ENCODE assay signal across 29 cellular contexts in the genomic region with DNA sequence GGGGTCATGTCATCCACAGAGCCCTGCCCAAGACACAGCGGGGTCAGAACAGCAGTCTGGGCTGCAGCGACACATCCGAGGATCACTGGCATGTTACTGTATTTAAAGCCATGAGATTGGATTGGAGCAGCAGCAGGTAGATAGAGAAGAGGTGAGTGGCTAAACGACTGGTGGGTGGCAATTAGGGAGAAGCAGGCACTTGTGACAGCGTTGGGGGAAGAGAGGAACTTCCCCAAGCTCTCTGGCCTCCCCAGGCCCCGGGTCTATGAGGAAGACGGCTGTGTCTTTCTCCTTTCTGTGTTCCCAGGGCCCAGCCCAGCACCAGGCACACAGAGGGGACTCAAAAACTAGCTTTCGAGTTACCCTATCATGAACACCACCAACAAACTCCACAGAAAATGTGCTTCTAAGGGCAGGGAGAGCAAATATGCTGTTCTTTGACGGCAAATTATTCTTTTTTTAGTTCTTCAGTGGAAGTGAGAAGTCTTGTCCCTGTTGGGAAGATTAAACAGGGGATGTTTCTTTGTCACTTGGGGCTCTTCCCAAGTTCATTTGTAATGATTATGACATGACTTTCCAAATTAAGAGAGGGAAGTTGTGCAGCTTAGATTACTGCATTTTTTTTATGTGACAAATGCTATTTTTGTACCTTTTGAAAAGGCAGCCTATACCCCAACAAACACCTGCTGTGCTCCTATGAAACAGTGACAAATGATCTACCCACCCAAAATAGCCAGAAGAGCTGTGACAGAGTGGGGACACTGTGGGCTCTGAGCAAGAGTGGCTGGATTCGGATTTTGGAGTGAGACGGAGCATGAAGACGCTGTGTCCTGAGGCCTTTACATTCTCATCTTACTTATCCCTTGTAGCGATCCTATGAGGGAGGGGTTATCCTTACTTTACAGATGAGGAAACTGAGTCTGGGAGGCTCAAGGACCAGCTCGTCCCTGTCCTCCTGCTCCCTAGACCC. TPM values are rescaled to one million over a fixed set of nuclear protein-coding genes. Genes with fewer than 3 reads are reported as not detected.
DNase-seq lines count a peak whose midpoint lies in the region; ATAC-seq, FAIRE-seq and TF ChIP-seq lines count a peak whose summit lies in the region.
"Had no signal": no experiment of that assay in that cellular context is flagged by ENCODE, and none has a peak within 500 bp of the region (broad histone marks: within the 10 kb centered on the region; RNA-seq: fewer than 3 reads in every experiment).

No MANE protein-coding gene starts in this region.

- no TSS peak for BruUV-seq in Calu3 (replicated peaks; lab: Mats Ljungman, UMichigan)

- H3K27me3 Mint-ChIP-seq in natural killer cell (ENCODE audit: low read depth in 2 of 2) (peaks cover 26 to 29% of the 10 kb centered on the region in 2 donors), Calu3 (ENCODE audit: unreplicated experiment) (peaks cover 84% of the 10 kb centered on the region)
- H3K27me3 Mint-ChIP-seq in natural killer cell treated with Interleukin-12 subunit alpha and Interleukin-12 subunit beta and Interleukin-15 and Interleukin-18, amount 100 ng/mL, for 72 hours: peaks cover 29 to 32% of the 10 kb centered on the region in 2 donors

- TF ChIP-seq EP300 in gastroesophageal sphincter (IDR thresholded peaks at IDR 0.05): no peak

- no peaks in the 10 kb centered on the region for H3K36me3 Mint-ChIP-seq in natural killer cell
- H3K36me3 Mint-ChIP-seq in natural killer cell treated with Interleukin-12 subunit alpha and Interleukin-12 subunit beta and Interleukin-15 and Interleukin-18, amount 100 ng/mL, for 72 hours: no peaks in the 10 kb centered on the region
- no peaks in the 10 kb centered on the region for H3K36me3 Mint-ChIP-seq in Calu3 (ENCODE audit: insufficient read depth, unreplicated experiment)
- H3K36me3 Mint-ChIP-seq: CD14-positive monocyte had no signal

- no peak for FAIRE-seq in HTR-8/SVneo (lab: Jason Lieb, UNC)
- FAIRE-seq: A549, D721Med, GM18507, HepG2 had no signal

- H3K4me3 ChIP-seq in gastroesophageal sphincter: peak overlapping the region in 1 of 2 donors; percentile 55
- H3K4me3 ChIP-seq in gastrocnemius medialis: peak overlapping the region in 1 of 4 donors; percentile 56
- H3K4me3 ChIP-seq: A549 had no signal

- peaks cover 0 to 44% (median 4%) of the 10 kb centered on the region in 3 donors for H3K4me1 ChIP-seq in gastroesophageal sphincter
- H3K4me1 ChIP-seq in gastrocnemius medialis: peaks cover 28 to 32% of the 10 kb centered on the region in 2 donors
- H3K4me1 ChIP-seq: A549 had no signal

- H3K36me3 ChIP-seq in gastroesophageal sphincter (no peaks in the 10 kb centered on the region), gastrocnemius medialis (no peaks in the 10 kb centered on the region)

- H3K9me3 ChIP-seq in gastroesophageal sphincter: no peaks in the 10 kb centered on the region
- H3K9me3 ChIP-seq in gastrocnemius medialis: no peaks in the 10 kb centered on the region
- H3K9me3 ChIP-seq: A549 had no signal

- H3K27me3 ChIP-seq in gastroesophageal sphincter: no peaks in the 10 kb centered on the region
- no peaks in the 10 kb centered on the region for H3K27me3 ChIP-seq in gastrocnemius medialis

- CTCF ChIA-PET in Calu3 (lab: Charles Lee): interaction anchor here (0.5 kb wide), 1 partner anchor 192 kb away, joined by 6 read pairs; no protein-coding TSS in a partner anchor

- TF ChIP-seq POLR2A in gastroesophageal sphincter (IDR thresholded peaks at IDR 0.05): no peak
- TF ChIP-seq POLR2A in gastrocnemius medialis (IDR thresholded peaks at IDR 0.05): peak; percentile 32 to 64

- H3K4me3 Mint-ChIP-seq in natural killer cell (no peak overlapping the region), Calu3 (ENCODE audit: low read depth, unreplicated experiment) (no peak overlapping the region)
- no peak overlapping the region for H3K4me3 Mint-ChIP-seq in natural killer cell treated with Interleukin-12 subunit alpha and Interleukin-12 subunit beta and Interleukin-15 and Interleukin-18, amount 100 ng/mL, for 72 hours
- H3K4me3 Mint-ChIP-seq: B cell, CD14-positive monocyte had no signal

- in situ Hi-C loops in gastrocnemius medialis (cut with MboI; ENCODE audit: low sequenced_read_pairs in 4 of 4): no loop called here

- intact Hi-C loops in natural killer cell (cut with micrococcal nuclease): no loop called here
- intact Hi-C loops in gastrocnemius medialis (cut with DNase I; ENCODE audit: low total_unique reads): no loop called here
- intact Hi-C loops in Calu3 (cut with micrococcal nuclease; ENCODE audit: unreplicated experiment): no loop called here

- H3K9me3 Mint-ChIP-seq in natural killer cell (no peaks in the 10 kb centered on the region), Calu3 (ENCODE audit: low read depth, unreplicated experiment) (no peaks in the 10 kb centered on the region)
- H3K9me3 Mint-ChIP-seq in natural killer cell treated with Interleukin-12 subunit alpha and Interleukin-12 subunit beta and Interleukin-15 and Interleukin-18, amount 100 ng/mL, for 72 hours: no peaks in the 10 kb centered on the region

- ATAC-seq in natural killer cell (no peak), gastroesophageal sphincter (peak; percentile 48), gastrocnemius medialis (peak; percentile 64 to 66), HG02588 (IDR thresholded peaks at IDR 0.05; ENCODE audit: unreplicated experiment) (no peak)
- no peak for ATAC-seq in natural killer cell treated with Interleukin-12 subunit alpha and Interleukin-12 subunit beta and Interleukin-15 and Interleukin-18, amount 100 ng/mL, for 72 hours
- ATAC-seq: A549, HepG2 had no signal

- H3K27ac ChIP-seq in gastroesophageal sphincter (peak overlapping the region; percentile 82 to 96 (median 89)), gastrocnemius medialis (peak overlapping the region; percentile 75 to 89 (median 80))
- H3K27ac ChIP-seq: RWPE1 had no signal

- TF ChIP-seq CTCF in natural killer cell (IDR thresholded peaks at IDR 0.05): no peak
- no peak for TF ChIP-seq CTCF in gastroesophageal sphincter (IDR thresholded peaks at IDR 0.05)
- no peak for TF ChIP-seq CTCF in gastrocnemius medialis (IDR thresholded peaks at IDR 0.05 in 4 of 5, conservative IDR thresholded peaks at IDR 0.05 in 1 of 5)
- no peak for TF ChIP-seq CTCF in Calu3 (IDR thresholded peaks at IDR 0.05; ENCODE audit: unreplicated experiment)

- peak; percentile 1 for DNase-seq in natural killer cell
- DNase-seq in natural killer cell treated with Interleukin-12 subunit alpha and Interleukin-12 subunit beta and Interleukin-15 and Interleukin-18, amount 100 ng/mL, for 72 hours (ENCODE audit: low spot score): no peak
- DNase-seq in gastrocnemius medialis: no peak
- DNase-seq in Calu3: no peak
- no peak for DNase-seq in epidermal melanocyte (ENCODE audit: insufficient read length, low spot score)
- DNase-seq in HTR-8/SVneo (ENCODE audit: insufficient read length, low spot score): no peak
- DNase-seq: DMS53; GDM1; GOT3; KBM-7; MM.1S; NCI-H1092 treated with DMSO at 0.1 percent for 48 hours; NCI-H1436 treated with DMSO at 0.1 percent for 48 hours; NCI-H2029 treated with DMSO at 0.1 percent for 48 hours; NCI-H2171; NCI-H345; NCI-H524; NCI-H774; NK-92 treated with Interleukin-12 subunit alpha and Interleukin-12 subunit beta, amount 100 ng/mL, for 24 hours; SHP77 treated with DMSO at 0.1 percent for 48 hours had no signal

- H3K27ac Mint-ChIP-seq in natural killer cell (no peak overlapping the region), Calu3 (ENCODE audit: unreplicated experiment) (no peak overlapping the region)
- no peak overlapping the region for H3K27ac Mint-ChIP-seq in natural killer cell treated with Interleukin-12 subunit alpha and Interleukin-12 subunit beta and Interleukin-15 and Interleukin-18, amount 100 ng/mL, for 72 hours
- H3K27ac Mint-ChIP-seq: B cell, CD14-positive monocyte had no signal

- peaks cover 0 to 5% of the 10 kb centered on the region in 2 donors for H3K4me1 Mint-ChIP-seq in natural killer cell
- no peaks in the 10 kb centered on the region for H3K4me1 Mint-ChIP-seq in natural killer cell treated with Interleukin-12 subunit alpha and Interleukin-12 subunit beta and Interleukin-15 and Interleukin-18, amount 100 ng/mL, for 72 hours (ENCODE audit: low read depth in 2 of 2)
- peaks cover 8% of the 10 kb centered on the region for H3K4me1 Mint-ChIP-seq in Calu3 (ENCODE audit: low read depth, unreplicated experiment)

- 42 to 74% methylated on average over 11 of the region's 14 CpGs for WGBS in gastroesophageal sphincter (ENCODE audit: low coverage in 1 of 2), 2 donors

RNA-seq across cellular contexts. Expression of a gene that starts 7.2 kb away (rescaled TPM):
- under 1 TPM; 0.11 to 0.48 (median 0.42) TPM for total RNA-seq in natural killer cell
- under 1 TPM; 0.20 to 0.26 TPM for total RNA-seq in natural killer cell treated with Interleukin-12 subunit alpha and Interleukin-12 subunit beta and Interleukin-15 and Interleukin-18, amount 100 ng/mL, for 72 hours
- total RNA-seq in gastroesophageal sphincter: 1,000 to 10,000 TPM; 1,155 to 2,820 (median 1,765) TPM
- total RNA-seq in gastrocnemius medialis: 100 to 1,000 TPM; 200 to 308 (median 266) TPM
- 7.8 and 9.4 TPM in 2 replicates for total RNA-seq in Calu3 (2022)

Comparison
In these comparisons a context has a peak if more than half of its experiments do, and no peak if none do; other contexts are left out.
1. ATAC-seq: peak in gastroesophageal sphincter (single experiment) and gastrocnemius medialis (2 of 2); none in natural killer cell (0 of 3), natural killer cell treated with Interleukin-12 subunit alpha and Interleukin-12 subunit beta and Interleukin-15 and Interleukin-18, amount 100 ng/mL, for 72 hours (0 of 2) and HG02588 (single experiment).
2. POLR2A ChIP-seq: peak in gastrocnemius medialis (2 of 2); none in gastroesophageal sphincter (0 of 2).
3. RNA of a gene that starts 7.2 kb away (total RNA-seq): 1,155 to 2,820 TPM in gastroesophageal sphincter and 200 to 308 TPM in gastrocnemius medialis; 7.8 to 9.4 TPM in Calu3, 0.11 to 0.48 TPM in natural killer cell and 0.20 to 0.26 TPM in natural killer cell treated with Interleukin-12 subunit alpha and Interleukin-12 subunit beta and Interleukin-15 and Interleukin-18, amount 100 ng/mL, for 72 hours; every median in the first group is over 10 times any median in the second.